17 cellular contexts compared by ENCODE assay signal in genomic region chr16:82657239-82657638, GRCh38. TPM values are rescaled to one million over a fixed set of nuclear protein-coding genes. Genes with fewer than 3 reads are reported as not detected.
DNase-seq lines count a peak whose midpoint lies in the region; ATAC-seq and TF ChIP-seq lines count a peak whose summit lies in the region.
"Had no signal": no experiment of that assay in that cellular context is flagged by ENCODE, and none has a peak within 500 bp of the region (broad histone marks: within the 10 kb centered on the region; RNA-seq: fewer than 3 reads in every experiment).

No MANE protein-coding gene starts in this region.

- in situ Hi-C loops in GM23248 (cut with MboI), result no loop called here

- ATAC-seq in T-helper 17 cell, result no peak
- ATAC-seq in psoas muscle, result no peak
- ATAC-seq: heart left ventricle; stimulated activated naive CD8-positive, alpha-beta T cell treated with anti-CD3 and anti-CD28 coated beads, Interleukin-15, amount 100 ng/mL, for 72 hours had no signal

- H3F3A ChIP-seq in GM23248 (ENCODE audit: insufficient read depth), result peaks cover 22% of the 10 kb centered on the region; the same call in 1 of the 2 replicates

- H3K4me1 ChIP-seq in GM23248 (ENCODE audit: insufficient read depth), result peaks cover 62% of the 10 kb centered on the region
- peaks cover 68% of the 10 kb centered on the region for H3K4me1 ChIP-seq in psoas muscle

- 0 out of 2 replicates have a peak overlapping the region, but pooled peaks have one; percentile 25 for H2AFZ ChIP-seq in GM23248

- no peak overlapping the region for H3K4me3 Mint-ChIP-seq in T-helper 17 cell
- H3K4me3 Mint-ChIP-seq: endodermal cell; stimulated activated naive CD8-positive, alpha-beta T cell treated with anti-CD3 and anti-CD28 coated beads, Interleukin-15, amount 100 ng/mL, for 72 hours had no signal

- intact Hi-C loops in psoas muscle (cut with DNase I), result no loop called here

- DNase-seq in GM23248 (peak; percentile 49), T-helper 17 cell (no peak), fibroblast of gingiva (ENCODE audit: low read depth) (peak; percentile 72), psoas muscle (no peak), pons (ENCODE audit: low spot score) (no peak)
- DNase-seq in stimulated activated CD8-positive, alpha-beta memory T cell treated with anti-CD3 and anti-CD28 coated beads, Interleukin-4, amount 100 ng/mL, for 48 hours, result no peak
- DNase-seq in stimulated activated CD4-positive, alpha-beta T cell treated with anti-CD3 and anti-CD28 coated beads, Interleukin-2, amount 100 ng/mL, for 24 hours, result no peak
- DNase-seq: endodermal cell; heart left ventricle; KBM-7; kidney; NCI-H345; ovary; stimulated activated naive CD8-positive, alpha-beta T cell treated with anti-CD3 and anti-CD28 coated beads, Interleukin-15, amount 100 ng/mL, for 72 hours had no signal

- H3K36me3 Mint-ChIP-seq in T-helper 17 cell (ENCODE audit: low read depth), result no peaks in the 10 kb centered on the region

- 21 to 30% methylated on average over 2 of the region's 2 CpGs for WGBS in GM23248 (ENCODE audit: low coverage in 1 of 2, low lambda C conversion rate in 2 of 2, missing lambda C conversion rate in 2 of 2), 2 experiments
- WGBS in psoas muscle, 3 donors, result 72 to 84% (median 76%) methylated on average over 2 of the region's 2 CpGs

- H3K36me3 ChIP-seq in GM23248 (ENCODE audit: low read depth), result no peaks in the 10 kb centered on the region
- no peaks in the 10 kb centered on the region for H3K36me3 ChIP-seq in psoas muscle (ENCODE audit: insufficient read depth in 1 of 2, low read depth in 1 of 2)
- H3K36me3 ChIP-seq: heart left ventricle, ovary had no signal

- H3K27ac ChIP-seq in GM23248, result peak overlapping the region; percentile 51
- peak overlapping the region; percentile 91 for H3K27ac ChIP-seq in psoas muscle
- H3K27ac ChIP-seq: C4-2B, ovary, VCaP had no signal

- no peak for TF ChIP-seq CTCF in psoas muscle (IDR thresholded peaks at IDR 0.05)

- 0 out of 2 replicates have a peak, but pooled peaks cover 5% of the 10 kb centered on the region for H3K79me2 ChIP-seq in GM23248 (ENCODE audit: insufficient read depth)

- H3K4me2 ChIP-seq in GM23248 (ENCODE audit: unreplicated experiment), result peak overlapping the region; percentile 43

- no peaks in the 10 kb centered on the region for H3K27me3 Mint-ChIP-seq in T-helper 17 cell
- H3K27me3 Mint-ChIP-seq: stimulated activated naive CD8-positive, alpha-beta T cell treated with anti-CD3 and anti-CD28 coated beads, Interleukin-15, amount 100 ng/mL, for 72 hours had no signal

- peaks cover 59% of the 10 kb centered on the region for H3K4me1 Mint-ChIP-seq in T-helper 17 cell

- no peaks in the 10 kb centered on the region for H3K9me3 ChIP-seq in GM23248 (ENCODE audit: low read depth)
- no peaks in the 10 kb centered on the region for H3K9me3 ChIP-seq in T-helper 17 cell (ENCODE audit: control insufficient read depth, low read length, poor library complexity, severe bottlenecking)
- H3K9me3 ChIP-seq in psoas muscle, result no peaks in the 10 kb centered on the region
- H3K9me3 ChIP-seq: heart left ventricle, ovary had no signal

- H3K4me3 ChIP-seq in GM23248 (no peak overlapping the region), psoas muscle (no peak overlapping the region)
- H3K4me3 ChIP-seq: heart left ventricle, ovary, skin epidermis had no signal

- peak overlapping the region; percentile 99 for H3K27ac Mint-ChIP-seq in T-helper 17 cell
- H3K27ac Mint-ChIP-seq: endodermal cell had no signal

- no peaks in the 10 kb centered on the region for H3K27me3 ChIP-seq in GM23248 (replicated peaks; ENCODE audit: insufficient read depth)
- no peaks in the 10 kb centered on the region for H3K27me3 ChIP-seq in psoas muscle (ENCODE audit: insufficient read depth in 3 of 3, low read length in 2 of 3)
- H3K27me3 ChIP-seq: heart left ventricle, ovary had no signal

- no peaks in the 10 kb centered on the region for H4K20me1 ChIP-seq in GM23248 (ENCODE audit: insufficient read depth)

- H3K9me2 ChIP-seq in GM23248 (ENCODE audit: insufficient read depth), result peaks cover 5% of the 10 kb centered on the region; the same call in 1 of the 2 replicates

- H3K9ac ChIP-seq in GM23248, result peak overlapping the region; percentile 14; the same call in 1 of the 2 replicates

RNA-seq across cellular contexts. Expression of gene CDH13, which starts 30.5 kb away (rescaled TPM):
- total RNA-seq in GM23248 (2014; rRNA removed; shearing (Covaris generic)), result 51.0 and 81.2 TPM in 2 replicates
- polyA plus RNA-seq in GM23248 (2016; fragmentation: Nextera tagmentation; extraction: Ambion mirVana), result 52.8 and 53.6 TPM in 2 replicates
- total RNA-seq in T-helper 17 cell, result not detected
- total RNA-seq in psoas muscle, result 10 to 100 TPM; 22.8 to 30.7 (median 29.5) TPM
- 10 to 100 TPM in 2 of 3 donors, 1 to 10 TPM in 1; 6.1 to 14.0 (median 13.8) TPM for polyA plus RNA-seq in psoas muscle

Comparison
In these comparisons a context has a peak if more than half of its experiments do, and no peak if none do; other contexts are left out.
1. DNase-seq: peak in GM23248 (single experiment) and fibroblast of gingiva (single experiment); none in T-helper 17 cell (0 of 3), psoas muscle (0 of 2), stimulated activated CD8-positive, alpha-beta memory T cell treated with anti-CD3 and anti-CD28 coated beads, Interleukin-4, amount 100 ng/mL, for 48 hours (single experiment), pons (single experiment) and stimulated activated CD4-positive, alpha-beta T cell treated with anti-CD3 and anti-CD28 coated beads, Interleukin-2, amount 100 ng/mL, for 24 hours (0 of 2).
2. RNA of gene CDH13, which starts 30.5 kb away (total RNA-seq): 51.0 to 81.2 TPM in GM23248 and 22.8 to 30.7 TPM in psoas muscle; not detected in T-helper 17 cell; every median in the first group is over 10 times any median in the second.